In genomic region chr20:35700625-35701148, GRCh38 we compare ENCODE assay signal across 9 cellular contexts. TPM values are rescaled to one million over a fixed set of nuclear protein-coding genes. Genes with fewer than 3 reads are reported as not detected.
DNase-seq lines count a peak whose midpoint lies in the region; ATAC-seq, FAIRE-seq and TF ChIP-seq lines count a peak whose summit lies in the region.
"Had no signal": no experiment of that assay in that cellular context is flagged by ENCODE, and none has a peak within 500 bp of the region (broad histone marks: within the 10 kb centered on the region; RNA-seq: fewer than 3 reads in every experiment).

No MANE protein-coding gene starts in this region.

- H3K9ac ChIP-seq in neural progenitor cell, result peak overlapping the region; percentile 91

- peaks cover 36% of the 10 kb centered on the region for H4K20me1 ChIP-seq in neural progenitor cell (ENCODE audit: low read depth)

- peaks cover 12% of the 10 kb centered on the region for H3K4me1 ChIP-seq in neural progenitor cell

- peak overlapping the region; percentile 92 for H3K4me3 Mint-ChIP-seq in neural progenitor cell

- no peak overlapping the region for H3K27ac ChIP-seq in neural progenitor cell

- FAIRE-seq in bronchial epithelial cell (lab: Jason Lieb, UNC), result no peak

- peaks cover 6% of the 10 kb centered on the region for H3K27me3 Mint-ChIP-seq in neural progenitor cell (ENCODE audit: insufficient read depth, low read depth)

- peaks cover 21% of the 10 kb centered on the region for H3K4me1 Mint-ChIP-seq in neural progenitor cell

- H2AFZ ChIP-seq in neural progenitor cell (replicated peaks), result no peak overlapping the region

- no peak for TF ChIP-seq POLR2A in NB4 (IDR thresholded peaks at IDR 0.05; ENCODE audit: extremely low read depth, insufficient read length)

- H3K36me3 ChIP-seq in bronchial epithelial cell (ENCODE audit: control insufficient read depth, insufficient read depth, low read length) (peaks cover 9% of the 10 kb centered on the region), neural progenitor cell (peaks cover 20% of the 10 kb centered on the region)

- H3K27me3 ChIP-seq in bronchial epithelial cell (ENCODE audit: control insufficient read depth, insufficient read depth, low read length) (no peaks in the 10 kb centered on the region), neural progenitor cell (no peaks in the 10 kb centered on the region)

- peak overlapping the region; percentile 96 for H3K4me3 ChIP-seq in NB4 (ENCODE audit: low read depth, low read length)
- H3K4me3 ChIP-seq in bronchial epithelial cell (ENCODE audit: low read depth, low read length), result no peak overlapping the region
- peak overlapping the region; percentile 89 for H3K4me3 ChIP-seq in neural progenitor cell

- no peaks in the 10 kb centered on the region for H3K9me3 Mint-ChIP-seq in neural progenitor cell

- DNase-seq in ELR (ENCODE audit: low read depth) (peak; percentile 44), NB4 (ENCODE audit: low read depth) (no peak), bronchial epithelial cell (ENCODE audit: low read depth) (peak; percentile 15), neural progenitor cell (ENCODE audit: low spot score) (no peak), hippocampal formation (lab: John Stamatoyannopoulos, UW) (no peak)
- DNase-seq: T-helper 9 cell had no signal

- no peak overlapping the region for H3K27ac Mint-ChIP-seq in neural progenitor cell

- ATAC-seq in GM21786 (IDR thresholded peaks at IDR 0.05; ENCODE audit: unreplicated experiment) (no peak), HG03571 (IDR thresholded peaks at IDR 0.05; ENCODE audit: unreplicated experiment) (no peak), HG03565 (IDR thresholded peaks at IDR 0.05; ENCODE audit: unreplicated experiment) (no peak)

- peaks cover 11% of the 10 kb centered on the region for H3K36me3 Mint-ChIP-seq in neural progenitor cell

- H3F3A ChIP-seq in neural progenitor cell (ENCODE audit: low read depth), result peaks cover 81% of the 10 kb centered on the region

- H3K79me2 ChIP-seq in neural progenitor cell (ENCODE audit: low read depth), result peaks cover 27% of the 10 kb centered on the region

- H3K9me3 ChIP-seq in neural progenitor cell (ENCODE audit: low read depth), result no peaks in the 10 kb centered on the region

- no peak for TF ChIP-seq CTCF in NB4 (IDR thresholded peaks at IDR 0.05; ENCODE audit: low read depth, low read length)
- TF ChIP-seq CTCF in bronchial epithelial cell (IDR thresholded peaks at IDR 0.05; ENCODE audit: insufficient read depth, low read length, severe bottlenecking), result no peak
- TF ChIP-seq CTCF in neural progenitor cell (IDR thresholded peaks at IDR 0.05), result no peak

- H3K4me2 ChIP-seq in neural progenitor cell, result peak overlapping the region; percentile 96

RNA-seq across cellular contexts. Expression of gene ROMO1, which starts 1.5 kb away (rescaled TPM):
- 165 and 270 TPM in 2 replicates for total RNA-seq in bronchial epithelial cell
- total RNA-seq in neural progenitor cell (ENCODE audit: low replicate concordance), result 135 and 253 TPM in 2 replicates

RNA-seq across cellular contexts. Expression of gene NFS1, which starts 1.5 kb away (rescaled TPM):
- total RNA-seq in bronchial epithelial cell (14.1 and 15.5 TPM in 2 replicates), neural progenitor cell (ENCODE audit: low replicate concordance) (21.7 and 29.3 TPM in 2 replicates)

RNA-seq across cellular contexts. Expression of gene CPNE1, which starts 36.0 kb away (rescaled TPM):
- total RNA-seq in bronchial epithelial cell (76.3 and 85.5 TPM in 2 replicates), neural progenitor cell (ENCODE audit: low replicate concordance) (140 and 189 TPM in 2 replicates)

RNA-seq across cellular contexts. Expression of gene RBM12, which starts 36.0 kb away (rescaled TPM):
- total RNA-seq in bronchial epithelial cell (40.0 and 51.2 TPM in 2 replicates), neural progenitor cell (ENCODE audit: low replicate concordance) (82.8 and 112 TPM in 2 replicates)

RNA-seq across cellular contexts. Expression of gene RBM39, which starts 41.4 kb away (rescaled TPM):
- total RNA-seq in bronchial epithelial cell (322 and 335 TPM in 2 replicates), neural progenitor cell (ENCODE audit: low replicate concordance) (359 and 555 TPM in 2 replicates)

Comparison
In these comparisons a context has a peak if more than half of its experiments do, and no peak if none do; other contexts are left out.
1. DNase-seq: peak in ELR (single experiment) and bronchial epithelial cell (single experiment); none in NB4 (single experiment), neural progenitor cell (single experiment) and hippocampal formation (0 of 2).